ENCODE assay signal across 20 cellular contexts in genomic region chr4:176894498-176894897, GRCh38.
"Had no signal": no experiment of that assay in that cellular context is flagged by ENCODE, and none has a peak within 500 bp of the region (broad histone marks: within the 10 kb centered on the region; RNA-seq: fewer than 3 reads in every experiment).

No MANE protein-coding gene starts in this region.

- H3K4me3 ChIP-seq: coronary artery, gastrocnemius medialis, heart right ventricle, left lung, lower lobe of right lung, neural progenitor cell, ovary, tibial artery, upper lobe of left lung, uterus had no signal

- H3K27me3 ChIP-seq: gastrocnemius medialis, heart right ventricle, left lung, neural progenitor cell, ovary, tibial artery, upper lobe of left lung, uterus had no signal

- H3K9ac ChIP-seq: neural progenitor cell had no signal

- ATAC-seq: gastrocnemius medialis; heart right ventricle; left lung; lower lobe of right lung; natural killer cell; right cardiac atrium; stimulated activated effector memory CD8-positive, alpha-beta T cell treated with anti-CD3 and anti-CD28 coated beads, Interleukin-12 subunit alpha, Interleukin-12 subunit beta, amount 100 ng/mL, for 72 hours had no signal

- H3K9me3 ChIP-seq: gastrocnemius medialis, heart right ventricle, left lung, lower lobe of right lung, ovary, tibial artery, upper lobe of left lung, uterus had no signal

- H3K27ac ChIP-seq: coronary artery, gastrocnemius medialis, heart right ventricle, left lung, lower lobe of right lung, neural progenitor cell, ovary, tibial artery, upper lobe of left lung, uterus had no signal

- H2AFZ ChIP-seq: neural progenitor cell had no signal

- H3K4me1 ChIP-seq: gastrocnemius medialis, heart right ventricle, left lung, lower lobe of right lung, tibial artery, upper lobe of left lung, uterus had no signal

- DNase-seq: effector CD4-positive, alpha-beta T cell; endodermal cell; gastrocnemius medialis; heart right ventricle; islet precursor cell; left lung; lower lobe of right lung; natural killer cell; nucleus accumbens; ovary; right cardiac atrium; small intestine; stimulated activated CD4-positive, alpha-beta T cell treated with anti-CD3 and anti-CD28 coated beads, Interleukin-2, amount 100 ng/mL, for 48 hours; stimulated activated CD8-positive, alpha-beta memory T cell treated with anti-CD3 and anti-CD28 coated beads, Interleukin-4, amount 100 ng/mL, for 48 hours; tibial artery; upper lobe of left lung; uterus had no signal

- H3K4me2 ChIP-seq: neural progenitor cell had no signal

- H3K36me3 ChIP-seq: gastrocnemius medialis, heart right ventricle, left lung, lower lobe of right lung, neural progenitor cell, ovary, tibial artery, upper lobe of left lung, uterus had no signal

- FAIRE-seq: small intestine had no signal
